10 cellular contexts compared by ENCODE assay signal in genomic region chr16:1538804-1539520, GRCh38. TPM values are rescaled to one million over a fixed set of nuclear protein-coding genes. Genes with fewer than 3 reads are reported as not detected.
A peak's percentile ranks its signal among the peaks of the same experiment; 100 is the strongest.
DNase-seq lines count a peak whose midpoint lies in the region; ATAC-seq and TF ChIP-seq lines count a peak whose summit lies in the region.
"Had no signal": no experiment of that assay in that cellular context is flagged by ENCODE, and none has a peak within 500 bp of the region (broad histone marks: within the 10 kb centered on the region; RNA-seq: fewer than 3 reads in every experiment).

No MANE protein-coding gene starts in this region.

- H3K4me1 Mint-ChIP-seq in activated CD8-positive, alpha-beta memory T cell treated with anti-CD3 and anti-CD28 coated beads, Interleukin-2, amount 10 ng/mL, durations not matched to agents 7 days and 5 days: peaks cover 65% of the 10 kb centered on the region
- peaks cover 50% of the 10 kb centered on the region for H3K4me1 Mint-ChIP-seq in endothelial cell (ENCODE audit: unreplicated experiment)

- 85% methylated on average over 5 of the region's 22 CpGs for WGBS in suprapubic skin

- peak overlapping the region; percentile 15 for H3K27ac Mint-ChIP-seq in activated CD8-positive, alpha-beta memory T cell treated with anti-CD3 and anti-CD28 coated beads, Interleukin-2, amount 10 ng/mL, durations not matched to agents 7 days and 5 days
- no peak overlapping the region for H3K27ac Mint-ChIP-seq in endothelial cell (ENCODE audit: unreplicated experiment)

- H3K4me3 Mint-ChIP-seq in activated CD8-positive, alpha-beta memory T cell treated with anti-CD3 and anti-CD28 coated beads, Interleukin-2, amount 10 ng/mL, durations not matched to agents 7 days and 5 days: no peak overlapping the region
- no peak overlapping the region for H3K4me3 Mint-ChIP-seq in endothelial cell (ENCODE audit: unreplicated experiment)

- H3K36me3 ChIP-seq in DND-41 (ENCODE audit: insufficient read depth, low read length): no peaks in the 10 kb centered on the region
- no peaks in the 10 kb centered on the region for H3K36me3 ChIP-seq in MM.1S (replicated peaks; ENCODE audit: insufficient read depth, low read length)
- peaks cover 43% of the 10 kb centered on the region for H3K36me3 ChIP-seq in suprapubic skin

- no peaks in the 10 kb centered on the region for H3K9me3 Mint-ChIP-seq in activated CD8-positive, alpha-beta memory T cell treated with anti-CD3 and anti-CD28 coated beads, Interleukin-2, amount 10 ng/mL, durations not matched to agents 7 days and 5 days (ENCODE audit: low read depth)
- no peaks in the 10 kb centered on the region for H3K9me3 Mint-ChIP-seq in endothelial cell (ENCODE audit: unreplicated experiment)

- no peak overlapping the region for H2AFZ ChIP-seq in DND-41 (ENCODE audit: low read depth, low read length)
- no peak overlapping the region for H2AFZ ChIP-seq in MM.1S (ENCODE audit: low read length)

- H3K4me1 ChIP-seq in DND-41 (ENCODE audit: insufficient read depth, low read length): no peaks in the 10 kb centered on the region
- H3K4me1 ChIP-seq in MM.1S (ENCODE audit: low read length): 0 out of 2 replicates have a peak, but pooled peaks cover 5% of the 10 kb centered on the region
- peaks cover 43% of the 10 kb centered on the region for H3K4me1 ChIP-seq in suprapubic skin

- TF ChIP-seq CTCF in DND-41 (IDR thresholded peaks at IDR 0.05; ENCODE audit: borderline replicate concordance, extremely low read depth, low read length, poor library complexity, severe bottlenecking): peak; percentile 35
- peak; percentile 12 for TF ChIP-seq CTCF in MM.1S (IDR thresholded peaks at IDR 0.05; ENCODE audit: low read length)
- TF ChIP-seq CTCF in suprapubic skin (IDR thresholded peaks at IDR 0.05): no peak
- TF ChIP-seq CTCF in endothelial cell (IDR thresholded peaks at IDR 0.05; ENCODE audit: unreplicated experiment): no peak

- H3K9me3 ChIP-seq in DND-41 (ENCODE audit: insufficient read depth, low read length, severe bottlenecking) (no peaks in the 10 kb centered on the region), MM.1S (replicated peaks; ENCODE audit: insufficient read depth, low read length) (no peaks in the 10 kb centered on the region), suprapubic skin (no peaks in the 10 kb centered on the region)

- H3K4me3 ChIP-seq in DND-41 (ENCODE audit: low read depth in 1 of 2, low read length in 2 of 2) (no peak overlapping the region), MM.1S (ENCODE audit: low read length) (no peak overlapping the region), suprapubic skin (no peak overlapping the region)

- TF ChIP-seq EP300 in suprapubic skin (IDR thresholded peaks at IDR 0.05): no peak

- H3K27me3 Mint-ChIP-seq in activated CD8-positive, alpha-beta memory T cell treated with anti-CD3 and anti-CD28 coated beads, Interleukin-2, amount 10 ng/mL, durations not matched to agents 7 days and 5 days: no peaks in the 10 kb centered on the region
- peaks cover 6% of the 10 kb centered on the region for H3K27me3 Mint-ChIP-seq in endothelial cell (ENCODE audit: unreplicated experiment)

- H3K9ac ChIP-seq in DND-41 (ENCODE audit: low read depth, low read length): no peak overlapping the region
- H3K9ac ChIP-seq in MM.1S (ENCODE audit: low read length): no peak overlapping the region

- no peaks in the 10 kb centered on the region for H3K79me2 ChIP-seq in DND-41 (ENCODE audit: insufficient read depth, low read length)
- no peaks in the 10 kb centered on the region for H3K79me2 ChIP-seq in MM.1S (ENCODE audit: low read length)

- H3K27ac ChIP-seq in DND-41 (ENCODE audit: low read length): no peak overlapping the region
- H3K27ac ChIP-seq in MM.1S (ENCODE audit: low read length): no peak overlapping the region
- no peak overlapping the region for H3K27ac ChIP-seq in suprapubic skin

- DNase-seq in DND-41 (no peak), MM.1S (no peak), left colon (no peak), GM19238 (ENCODE audit: insufficient read length, low spot score) (no peak), suprapubic skin (ENCODE audit: low spot score in 2 of 2) (no peak), endothelial cell (ENCODE audit: low spot score) (no peak)
- DNase-seq in activated CD8-positive, alpha-beta memory T cell treated with anti-CD3 and anti-CD28 coated beads, Interleukin-2, amount 10 ng/mL, durations not matched to agents 7 days and 5 days: peak; percentile 62
- DNase-seq: left cardiac atrium, NCI-H2029 had no signal

- no peaks in the 10 kb centered on the region for H3K27me3 ChIP-seq in DND-41 (ENCODE audit: insufficient read depth, low read length, poor library complexity)
- H3K27me3 ChIP-seq in MM.1S (replicated peaks; ENCODE audit: insufficient read depth, low read length): peaks cover 39% of the 10 kb centered on the region
- no peaks in the 10 kb centered on the region for H3K27me3 ChIP-seq in suprapubic skin

- H3K4me2 ChIP-seq in DND-41 (ENCODE audit: insufficient read depth, low read length) (no peak overlapping the region), MM.1S (ENCODE audit: low read depth, low read length) (no peak overlapping the region)

- TF ChIP-seq POLR2A in suprapubic skin (IDR thresholded peaks at IDR 0.05): no peak

- ATAC-seq in DND-41 (ENCODE audit: insufficient read depth, low read depth) (peak; percentile 41; the same call in 1 of the 3 replicates), left colon (peak; percentile 24), GM21447 (IDR thresholded peaks at IDR 0.05; ENCODE audit: unreplicated experiment) (no peak)
- no peak for ATAC-seq in activated CD8-positive, alpha-beta memory T cell treated with anti-CD3 and anti-CD28 coated beads, Interleukin-2, amount 10 ng/mL, durations not matched to agents 7 days and 5 days

- no peaks in the 10 kb centered on the region for H3K9me2 ChIP-seq in MM.1S (replicated peaks; ENCODE audit: insufficient read depth, low read length)

- CTCF ChIA-PET in activated CD8-positive, alpha-beta memory T cell treated with anti-CD3 and anti-CD28 coated beads, Interleukin-2, amount 10 ng/mL, durations not matched to agents 7 days and 5 days (lab: Charles Lee): interaction anchor here (1.5 to 1.6 kb wide), 2 partner anchors 9 to 11 kb away, joined by 4 to 5 read pairs; no protein-coding TSS in a partner anchor

- peaks cover 35% of the 10 kb centered on the region for H3K36me3 Mint-ChIP-seq in activated CD8-positive, alpha-beta memory T cell treated with anti-CD3 and anti-CD28 coated beads, Interleukin-2, amount 10 ng/mL, durations not matched to agents 7 days and 5 days
- peaks cover 45% of the 10 kb centered on the region for H3K36me3 Mint-ChIP-seq in endothelial cell (ENCODE audit: low read depth, unreplicated experiment)

- peaks cover 14% of the 10 kb centered on the region for H4K20me1 ChIP-seq in DND-41 (ENCODE audit: insufficient read depth, low read length)
- H4K20me1 ChIP-seq in MM.1S (ENCODE audit: insufficient read depth, low read length): no peaks in the 10 kb centered on the region

- intact Hi-C loops in left colon (cut with DNase I, micrococcal nuclease): no loop called here

- H3F3A ChIP-seq in MM.1S (ENCODE audit: insufficient read depth, low read length): no peaks in the 10 kb centered on the region

RNA-seq across cellular contexts. Expression of gene TMEM204, which starts 5.5 kb away (rescaled TPM):
- total RNA-seq in activated CD8-positive, alpha-beta memory T cell treated with anti-CD3 and anti-CD28 coated beads, Interleukin-2, amount 10 ng/mL, durations not matched to agents 7 days and 5 days: 10 to 100 TPM; 34.7 to 37.1 TPM
- total RNA-seq in left colon (1 to 10 TPM; 2.6 to 4.9 TPM), suprapubic skin (10 to 100 TPM in 3 of 4 donors, 1 to 10 TPM in 1; 7.6 to 26.6 (median 18.8) TPM), endothelial cell (ENCODE audit: unreplicated experiment) (66.3 TPM)

RNA-seq across cellular contexts. Expression of gene TELO2, which starts 45.8 kb away (rescaled TPM):
- 10 to 100 TPM; 60.7 to 63.8 TPM for total RNA-seq in activated CD8-positive, alpha-beta memory T cell treated with anti-CD3 and anti-CD28 coated beads, Interleukin-2, amount 10 ng/mL, durations not matched to agents 7 days and 5 days
- total RNA-seq in left colon (10 to 100 TPM; 26.6 to 36.3 TPM), suprapubic skin (10 to 100 TPM; 28.1 to 86.1 (median 35.2) TPM), endothelial cell (ENCODE audit: unreplicated experiment) (64.5 TPM)

RNA-seq across cellular contexts. Expression of gene PTX4, which starts 50.2 kb away (rescaled TPM):
- total RNA-seq in activated CD8-positive, alpha-beta memory T cell treated with anti-CD3 and anti-CD28 coated beads, Interleukin-2, amount 10 ng/mL, durations not matched to agents 7 days and 5 days: not detected
- not detected for total RNA-seq in left colon
- not detected for total RNA-seq in suprapubic skin
- total RNA-seq in endothelial cell (ENCODE audit: unreplicated experiment): 0.21 TPM

Comparison
In these comparisons a context has a peak if more than half of its experiments do, and no peak if none do; other contexts are left out.
1. ATAC-seq: peak in DND-41 (single experiment) and left colon (single experiment); none in activated CD8-positive, alpha-beta memory T cell treated with anti-CD3 and anti-CD28 coated beads, Interleukin-2, amount 10 ng/mL, durations not matched to agents 7 days and 5 days (single experiment) and GM21447 (single experiment).
2. CTCF ChIP-seq: peak in DND-41 (single experiment) and MM.1S (single experiment); none in suprapubic skin (0 of 2) and endothelial cell (single experiment).